16 cellular contexts compared by ENCODE assay signal in the genomic region with DNA sequence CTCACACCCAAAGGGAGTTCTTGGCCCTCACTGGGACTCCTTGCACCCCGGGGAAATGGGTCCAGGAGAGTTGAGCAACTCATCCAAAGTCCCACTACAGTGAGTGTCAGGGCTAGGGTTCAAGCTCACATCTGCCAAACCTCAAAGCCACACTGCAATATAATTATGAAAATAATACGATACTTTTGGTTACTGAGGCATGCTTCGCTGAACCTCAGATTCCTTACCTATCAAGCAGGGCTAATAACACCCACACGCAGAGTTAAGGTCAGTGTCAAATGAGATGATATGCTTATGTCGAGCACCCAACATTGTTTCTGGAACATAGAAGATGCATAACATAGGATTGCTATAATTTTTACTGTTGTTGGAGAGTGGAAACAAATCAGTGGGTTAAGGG. TPM values are rescaled to one million over a fixed set of nuclear protein-coding genes. Genes with fewer than 3 reads are reported as not detected.
A peak's percentile ranks its signal among the peaks of the same experiment; 100 is the strongest.
DNase-seq lines count a peak whose midpoint lies in the region; ATAC-seq, FAIRE-seq and TF ChIP-seq lines count a peak whose summit lies in the region.
"Had no signal": no experiment of that assay in that cellular context is flagged by ENCODE, and none has a peak within 500 bp of the region (broad histone marks: within the 10 kb centered on the region; RNA-seq: fewer than 3 reads in every experiment).

No MANE protein-coding gene starts in this region.

- H3K27me3 ChIP-seq in ascending aorta (no peaks in the 10 kb centered on the region), stomach (no peaks in the 10 kb centered on the region), upper lobe of right lung (no peaks in the 10 kb centered on the region)

- FAIRE-seq in kidney (lab: Jason Lieb, UNC) = no peak

- H3K36me3 ChIP-seq in ascending aorta (no peaks in the 10 kb centered on the region), kidney (ENCODE audit: control insufficient read depth in 1 of 2, insufficient read depth in 2 of 2, low read length in 2 of 2) (no peaks in the 10 kb centered on the region), stomach (no peaks in the 10 kb centered on the region), upper lobe of right lung (no peaks in the 10 kb centered on the region)

- no peaks in the 10 kb centered on the region for H3K36me3 Mint-ChIP-seq in activated T-helper 17 cell treated with anti-CD3 and anti-CD28 coated beads, Interleukin-2, amount 50 U/mL, for 72 hours (ENCODE audit: low read depth)
- H3K36me3 Mint-ChIP-seq: CD14-positive monocyte had no signal

- H3K4me1 Mint-ChIP-seq in activated T-helper 17 cell treated with anti-CD3 and anti-CD28 coated beads, Interleukin-2, amount 50 U/mL, for 72 hours = no peaks in the 10 kb centered on the region
- H3K4me1 Mint-ChIP-seq: CD14-positive monocyte had no signal

- TF ChIP-seq POLR2A in stomach (IDR thresholded peaks at IDR 0.05) = no peak

- H3K4me1 ChIP-seq in ascending aorta (peaks cover 2 to 18% of the 10 kb centered on the region in 2 donors), kidney (ENCODE audit: control insufficient read depth in 1 of 2, insufficient read depth in 1 of 2, low read depth in 1 of 2, low read length in 2 of 2) (peaks cover 8 to 10% of the 10 kb centered on the region in 2 donors), stomach (peaks cover 0 to 36% (median 8%) of the 10 kb centered on the region in 4 donors), upper lobe of right lung (no peaks in the 10 kb centered on the region)

- peak overlapping the region; percentile 56 to 84 for H3K27ac ChIP-seq in ascending aorta
- H3K27ac ChIP-seq in kidney (ENCODE audit: low read depth in 2 of 2, low read length in 2 of 2) = peak overlapping the region; percentile 53 to 61
- peak overlapping the region in 4 of 5 donors; percentile 72 to 88 (median 82) for H3K27ac ChIP-seq in stomach
- H3K27ac ChIP-seq in upper lobe of right lung = peak overlapping the region; percentile 0
- H3K27ac ChIP-seq: KMS-11, PC-9 had no signal

- H3K27me3 Mint-ChIP-seq in activated T-helper 17 cell treated with anti-CD3 and anti-CD28 coated beads, Interleukin-2, amount 50 U/mL, for 72 hours = peaks cover 4% of the 10 kb centered on the region

- H3K9me3 ChIP-seq in ascending aorta (no peaks in the 10 kb centered on the region), kidney (ENCODE audit: control insufficient read depth in 1 of 2, low read length in 2 of 2) (no peaks in the 10 kb centered on the region), stomach (no peaks in the 10 kb centered on the region), upper lobe of right lung (no peaks in the 10 kb centered on the region)

- TF ChIP-seq EP300 in stomach (IDR thresholded peaks at IDR 0.05) = no peak

- ATAC-seq in upper lobe of right lung = no peak
- no peak for ATAC-seq in activated T-helper 17 cell treated with anti-CD3 and anti-CD28 coated beads, Interleukin-2, amount 50 U/mL, for 72 hours (replicated peaks)

- TF ChIP-seq CTCF in ascending aorta (IDR thresholded peaks at IDR 0.05) (no peak), kidney (IDR thresholded peaks at IDR 0.05; ENCODE audit: borderline replicate concordance, extremely low read depth, insufficient read depth) (no peak), stomach (IDR thresholded peaks at IDR 0.05) (no peak), upper lobe of right lung (IDR thresholded peaks at IDR 0.05) (no peak)

- intact Hi-C loops in ascending aorta (cut with DNase I) = no loop called here
- intact Hi-C loops in kidney (cut with DNase I) = no loop called here
- intact Hi-C loops in stomach (cut with DNase I; ENCODE audit: low total_unique reads) = no loop called here
- intact Hi-C loops in upper lobe of right lung (cut with DNase I) = no loop called here

- no peaks in the 10 kb centered on the region for H3K9me3 Mint-ChIP-seq in activated T-helper 17 cell treated with anti-CD3 and anti-CD28 coated beads, Interleukin-2, amount 50 U/mL, for 72 hours
- H3K9me3 Mint-ChIP-seq: CD14-positive monocyte had no signal

- DNase-seq in ascending aorta (ENCODE audit: low spot score in 2 of 2) (no peak), kidney (no peak), stomach (no peak), upper lobe of right lung (no peak), NCI-H2196 (lab: John Stamatoyannopoulos, UW; ENCODE audit: unreplicated experiment) (no peak)
- DNase-seq in activated naive CD4-positive, alpha-beta T cell treated with Interleukin-2 at 50 U/mL for 16 hours = no peak
- DNase-seq: HFFc6, NCI-H1092, NCI-H146, NCI-H2081, NCI-H510A, NCI-H82, PC-9 had no signal

- no peak overlapping the region for H3K9ac ChIP-seq in kidney (ENCODE audit: low read length in 2 of 2)
- H3K9ac ChIP-seq: KMS-11 had no signal

- no peak overlapping the region for H3K4me3 ChIP-seq in ascending aorta
- no peak overlapping the region for H3K4me3 ChIP-seq in kidney (ENCODE audit: low read length in 2 of 2)
- no peak overlapping the region for H3K4me3 ChIP-seq in stomach
- no peak overlapping the region for H3K4me3 ChIP-seq in upper lobe of right lung
- H3K4me3 ChIP-seq: PC-9 had no signal

- WGBS in stomach, 5 donors = 90 to 95% (median 92%) methylated on average over 5 of the region's 5 CpGs

- H3K4me3 Mint-ChIP-seq in activated T-helper 17 cell treated with anti-CD3 and anti-CD28 coated beads, Interleukin-2, amount 50 U/mL, for 72 hours = no peak overlapping the region
- H3K4me3 Mint-ChIP-seq: CD14-positive monocyte, HFFc6 had no signal

- H3K27ac Mint-ChIP-seq in activated T-helper 17 cell treated with anti-CD3 and anti-CD28 coated beads, Interleukin-2, amount 50 U/mL, for 72 hours = no peak overlapping the region
- H3K27ac Mint-ChIP-seq: CD14-positive monocyte, HFFc6 had no signal

RNA-seq across cellular contexts. Expression of a gene that starts 58.2 kb away (rescaled TPM):
- 19.2 TPM for total RNA-seq in ascending aorta
- total RNA-seq in kidney = 21.2 TPM
- 53.5 TPM for polyA plus RNA-seq in kidney (ENCODE audit: insufficient read depth, low read depth, low replicate concordance)
- total RNA-seq in stomach = 10 to 100 TPM in 3 of 5 donors, 1 to 10 TPM in 2; 4.7 to 47.3 (median 20.2) TPM
- polyA plus RNA-seq in stomach = 10 to 100 TPM; 13.0 to 22.5 (median 19.4) TPM
- 14.8 TPM for total RNA-seq in upper lobe of right lung
- total RNA-seq in activated T-helper 17 cell treated with anti-CD3 and anti-CD28 coated beads, Interleukin-2, amount 50 U/mL, for 72 hours = 10 to 100 TPM; 17.2 to 20.7 TPM

Comparison
In these comparisons a context has a peak if more than half of its experiments do, and no peak if none do; other contexts are left out.
1. H3K27ac ChIP-seq: peak in every context shown above with its lines; median percentile 82 in stomach; 70 in ascending aorta; 57 in kidney; 0 in upper lobe of right lung.